In genomic region chr15:64687167-64688085, GRCh38 we compare ENCODE assay signal across 10 cellular contexts.
A peak's percentile ranks its signal among the peaks of the same experiment; 100 is the strongest.
DNase-seq lines count a peak whose midpoint lies in the region; TF ChIP-seq lines count a peak whose summit lies in the region.
"Had no signal": no experiment of that assay in that cellular context is flagged by ENCODE, and none has a peak within 500 bp of the region (broad histone marks: within the 10 kb centered on the region; RNA-seq: fewer than 3 reads in every experiment).

No MANE protein-coding gene starts in this region.

- H3K27me3 ChIP-seq in left ventricle myocardium inferior (ENCODE audit: low read depth) (no peaks in the 10 kb centered on the region), sigmoid colon (no peaks in the 10 kb centered on the region), transverse colon (no peaks in the 10 kb centered on the region)
- no peaks in the 10 kb centered on the region for H3K27me3 ChIP-seq in effector memory CD4-positive, alpha-beta T cell (replicated peaks; ENCODE audit: control insufficient read depth, insufficient read depth, low read length, poor library complexity, severe bottlenecking)

- H3K9me3 ChIP-seq in HEK293 (ENCODE audit: control insufficient read depth, insufficient read depth, low read depth, low read length) = no peaks in the 10 kb centered on the region
- H3K9me3 ChIP-seq in left ventricle myocardium inferior (replicated peaks) = no peaks in the 10 kb centered on the region
- H3K9me3 ChIP-seq in sigmoid colon = no peaks in the 10 kb centered on the region
- H3K9me3 ChIP-seq in transverse colon = no peaks in the 10 kb centered on the region
- H3K9me3 ChIP-seq in effector memory CD4-positive, alpha-beta T cell (ENCODE audit: control insufficient read depth, low read length) = no peaks in the 10 kb centered on the region

- CTCF ChIA-PET in HEK293 (lab: Yijun Ruan, JAX) = interaction anchor here (0.7 to 8.5 kb wide), 11 partner anchors 11 to 477 kb away, joined by 3 to 127 read pairs (median 5); no protein-coding TSS in a partner anchor

- no peak for TF ChIP-seq CTCF in HEK293 (tag by site-specific recombination; IDR thresholded peaks at IDR 0.05)
- no peak for TF ChIP-seq CTCF in VCaP (conservative IDR thresholded peaks at IDR 0.05)
- TF ChIP-seq CTCF in left ventricle myocardium inferior (IDR thresholded peaks at IDR 0.05; ENCODE audit: borderline replicate concordance) = no peak
- no peak for TF ChIP-seq CTCF in sigmoid colon (IDR thresholded peaks at IDR 0.05)
- TF ChIP-seq CTCF in transverse colon (IDR thresholded peaks at IDR 0.05) = no peak

- H3K27ac ChIP-seq in HEK293 (ENCODE audit: extremely low read depth, low read depth, low read length) = peak overlapping the region; percentile 22; the same call in 1 of the 2 replicates
- H3K27ac ChIP-seq in VCaP = 0 out of 2 replicates have a peak overlapping the region, but pooled peaks have one; percentile 6
- H3K27ac ChIP-seq in left ventricle myocardium inferior (replicated peaks) = peak overlapping the region; percentile 61
- H3K27ac ChIP-seq in sigmoid colon = peak overlapping the region; percentile 51 to 95 (median 57)
- H3K27ac ChIP-seq in transverse colon = peak overlapping the region in 2 of 4 donors; percentile 2 to 10
- no peak overlapping the region for H3K27ac ChIP-seq in effector memory CD4-positive, alpha-beta T cell (ENCODE audit: insufficient read depth, low read length, poor library complexity, severe bottlenecking)

- in situ Hi-C loops in transverse colon (cut with MboI; ENCODE audit: low pct_ligation_motif_present in 1 of 4, low pct_unique_long_range_greater_than_20kb in 1 of 4, low sequenced_read_pairs in 3 of 4) = no loop called here

- TF ChIP-seq EP300 in sigmoid colon (IDR thresholded peaks at IDR 0.05) = no peak
- TF ChIP-seq EP300 in transverse colon (IDR thresholded peaks at IDR 0.05; ENCODE audit: low read depth) = no peak

- WGBS in sigmoid colon, 2 donors = 86 to 90% methylated on average over 6 of the region's 6 CpGs
- 74 to 92% methylated on average over 2 to 6 of the region's 6 CpGs for WGBS in transverse colon (ENCODE audit: low coverage in 1 of 2), 2 donors

- intact Hi-C loops in left ventricle myocardium inferior (cut with micrococcal nuclease) = no loop called here
- intact Hi-C loops in sigmoid colon (cut with DNase I) = no loop called here
- intact Hi-C loops in transverse colon (cut with DNase I; ENCODE audit: low total_unique reads) = no loop called here

- DNase-seq in left ventricle myocardium inferior = no peak
- DNase-seq in sigmoid colon = no peak
- no peak for DNase-seq in transverse colon
- no peak for DNase-seq in effector memory CD4-positive, alpha-beta T cell
- no peak for DNase-seq in HPDE6-E6E7 (ENCODE audit: extremely low spot score)
- DNase-seq: activated T-cell treated with anti-CD3 and anti-CD28 coated beads, Interleukin-2, amount 50 U/mL, for 1 hour; DMS53; NCI-H146 had no signal

- H3K36me3 ChIP-seq in HEK293 (ENCODE audit: control insufficient read depth in 2 of 2, insufficient read depth in 1 of 2, low read length in 2 of 2) = peaks cover 5 to 78% of the 10 kb centered on the region in 2 experiments
- peaks cover 73% of the 10 kb centered on the region for H3K36me3 ChIP-seq in left ventricle myocardium inferior
- H3K36me3 ChIP-seq in sigmoid colon = peaks cover 11 to 78% (median 37%) of the 10 kb centered on the region in 4 donors
- peaks cover 0 to 42% (median 19%) of the 10 kb centered on the region in 4 donors for H3K36me3 ChIP-seq in transverse colon
- peaks cover 66% of the 10 kb centered on the region for H3K36me3 ChIP-seq in effector memory CD4-positive, alpha-beta T cell (ENCODE audit: control insufficient read depth, insufficient read depth, low read length)

- POLR2A ChIA-PET in HEK293 (lab: Yijun Ruan, JAX) = interaction anchor here (1.5 kb wide), 1 partner anchor 41 kb away, joined by 5 read pairs; no protein-coding TSS in a partner anchor

- H3K4me1 ChIP-seq in HEK293 (ENCODE audit: control insufficient read depth, insufficient read depth, low read length) (no peaks in the 10 kb centered on the region; the same call in 1 of the 2 replicates), left ventricle myocardium inferior (peaks cover 75% of the 10 kb centered on the region), sigmoid colon (peaks cover 0 to 55% (median 45%) of the 10 kb centered on the region in 4 donors), transverse colon (peaks cover 0 to 25% (median 8%) of the 10 kb centered on the region in 4 donors)
- no peaks in the 10 kb centered on the region for H3K4me1 ChIP-seq in effector memory CD4-positive, alpha-beta T cell (ENCODE audit: control insufficient read depth, insufficient read depth, low read length, poor library complexity, severe bottlenecking)

- TF ChIP-seq POLR2A in sigmoid colon (IDR thresholded peaks at IDR 0.05) (no peak), transverse colon (IDR thresholded peaks at IDR 0.05) (no peak)

- no peak overlapping the region for H3K4me3 ChIP-seq in HEK293 (ENCODE audit: low read depth, low read length)
- no peak overlapping the region for H3K4me3 ChIP-seq in left ventricle myocardium inferior
- H3K4me3 ChIP-seq in sigmoid colon = no peak overlapping the region
- no peak overlapping the region for H3K4me3 ChIP-seq in transverse colon
- no peak overlapping the region for H3K4me3 ChIP-seq in effector memory CD4-positive, alpha-beta T cell (ENCODE audit: insufficient read depth, low read depth, low read length, poor library complexity, severe bottlenecking)

TF ChIP-seq in HEK293, 187 proteins besides CTCF, POLR2A, EP300 and RAD21:
- TF ChIP-seq WT1 (tag by site-specific recombination; IDR thresholded peaks at IDR 0.05) (peak; percentile 82), PRDM10 (tag by site-specific recombination; IDR thresholded peaks at IDR 0.05) (no peak), SCRT2 (tag by site-specific recombination; IDR thresholded peaks at IDR 0.05) (no peak), GLIS1 (tag by site-specific recombination; IDR thresholded peaks at IDR 0.05) (peak; percentile 87), ZNF423 (tag by site-specific recombination; IDR thresholded peaks at IDR 0.05) (0 out of 2 replicates have a peak, but pooled peaks have one; percentile 31), ZNF488 (tag by site-specific recombination; IDR thresholded peaks at IDR 0.05) (no peak), ZNF777 (tag by site-specific recombination; IDR thresholded peaks at IDR 0.05; ENCODE audit: borderline replicate concordance) (no peak)
